12 cellular contexts compared by ENCODE assay signal in genomic region chr3:44041726-44042125, GRCh38.
A peak's percentile ranks its signal among the peaks of the same experiment; 100 is the strongest.
DNase-seq lines count a peak whose midpoint lies in the region; ATAC-seq lines count a peak whose summit lies in the region.
"Had no signal": no experiment of that assay in that cellular context is flagged by ENCODE, and none has a peak within 500 bp of the region (broad histone marks: within the 10 kb centered on the region; RNA-seq: fewer than 3 reads in every experiment).

No MANE protein-coding gene starts in this region.

- DNase-seq in ecto neural progenitor cell (ENCODE audit: low spot score): peak; percentile 4
- DNase-seq in NCI-H226: no peak
- DNase-seq: Caco-2; CD8-positive, alpha-beta memory T cell; HCEC 1CT; HFFc6 had no signal

- ATAC-seq in GM18868 (IDR thresholded peaks at IDR 0.05; ENCODE audit: unreplicated experiment): peak; percentile 30
- peak; percentile 38 for ATAC-seq in HG03108 (IDR thresholded peaks at IDR 0.05; ENCODE audit: unreplicated experiment)
- no peak for ATAC-seq in GM18867 (IDR thresholded peaks at IDR 0.05; ENCODE audit: unreplicated experiment)
- ATAC-seq in GM18519 (IDR thresholded peaks at IDR 0.05; ENCODE audit: low FRiP score, unreplicated experiment): no peak
- no peak for ATAC-seq in HG03571 (IDR thresholded peaks at IDR 0.05; ENCODE audit: unreplicated experiment)
- ATAC-seq: A549 had no signal

Comparison
In these comparisons a context has a peak if more than half of its experiments do, and no peak if none do; other contexts are left out.
1. ATAC-seq: peak in GM18868 (single experiment) and HG03108 (single experiment); none in GM18867 (single experiment), GM18519 (single experiment) and HG03571 (single experiment).